In genomic region chr22:44633647-44634046, GRCh38 we compare ENCODE assay signal across 27 cellular contexts.
"Had no signal": no experiment of that assay in that cellular context is flagged by ENCODE, and none has a peak within 500 bp of the region (broad histone marks: within the 10 kb centered on the region; RNA-seq: fewer than 3 reads in every experiment).

No MANE protein-coding gene starts in this region.

- H3K4me3 ChIP-seq: adrenal gland, body of pancreas, breast epithelium had no signal

- DNase-seq: activated B cell treated with CpG ODN at 0.5 μM for 24 hours; activated CD4-positive, alpha-beta T cell treated with anti-CD3 and anti-CD28 coated beads for 4 hours; activated CD4-positive, alpha-beta T cell treated with anti-CD3 and anti-CD28 coated beads, Interleukin-2, amount 10 ng/mL, durations not matched to agents 24 days and 14 days; activated CD4-positive, alpha-beta T cell treated with anti-CD3 and anti-CD28 coated beads, Interleukin-2, amount 50 U/mL, for 1 hour; activated CD4-positive, alpha-beta T cell treated with anti-CD3 and anti-CD28 coated beads, Interleukin-2, amount 50 U/mL, for 4 hours; activated CD4-positive, CD25-positive, alpha-beta regulatory T cell treated with anti-CD3 and anti-CD28 coated beads, Interleukin-2, amount 50 U/mL, for 72 hours; activated CD8-positive, alpha-beta memory T cell treated with anti-CD3 and anti-CD28 coated beads, Interleukin-2, amount 50 U/mL, for 4 hours; activated effector memory CD4-positive, alpha-beta T cell treated with anti-CD3 and anti-CD28 coated beads, Interleukin-2, amount 50 U/mL, for 16 hours; activated gamma-delta T cell treated with Interleukin-2 at 50 U/mL for 16 hours; activated naive CD4-positive, alpha-beta T cell; activated naive CD4-positive, alpha-beta T cell treated with anti-CD3 and anti-CD28 coated beads, Interleukin-2, amount 50 U/mL, for 16 hours; activated naive CD8-positive, alpha-beta T cell treated with anti-CD3 and anti-CD28 coated beads for 36 hours; activated T-cell treated with anti-CD3 and anti-CD28 coated beads for 4 hours; activated T-cell treated with anti-CD3 and anti-CD28 coated beads, Interleukin-2, amount 50 U/mL, for 1 hour; activated T-cell treated with anti-CD3 and anti-CD28 coated beads, Interleukin-2, amount 50 U/mL, for 4 hours; adrenal gland; amniotic stem cell; aorta; body of pancreas; brain microvascular endothelial cell; central memory CD4-positive, alpha-beta T cell; T-helper 9 cell had no signal

- H3K27ac ChIP-seq: adrenal gland, body of pancreas, brain microvascular endothelial cell, breast epithelium, VCaP had no signal

- FAIRE-seq: astrocyte, TTC549 had no signal

- H3K9me3 ChIP-seq: adrenal gland, body of pancreas, breast epithelium had no signal

- H3K4me1 ChIP-seq: body of pancreas had no signal

- H3K36me3 ChIP-seq: adrenal gland, brain microvascular endothelial cell, breast epithelium had no signal

- H3K27me3 ChIP-seq: adrenal gland, body of pancreas, brain microvascular endothelial cell had no signal

- ATAC-seq: activated T-cell treated with anti-CD3 and anti-CD28 coated beads, Interleukin-2, amount 50 U/mL, for 4 hours; activated T-helper 17 cell treated with anti-CD3 and anti-CD28 coated beads, Interleukin-2, amount 50 U/mL, for 72 hours; body of pancreas had no signal
